1 cellular context compared by ENCODE assay signal in genomic region chr3:8441969-8442559, GRCh38.
TF ChIP-seq lines count a peak whose summit lies in the region.

No MANE protein-coding gene starts in this region.

TF ChIP-seq in HepG2, 621 proteins besides CTCF, POLR2A, EP300 and RAD21 (continued from another document):
- TF ChIP-seq, protein P1, sequence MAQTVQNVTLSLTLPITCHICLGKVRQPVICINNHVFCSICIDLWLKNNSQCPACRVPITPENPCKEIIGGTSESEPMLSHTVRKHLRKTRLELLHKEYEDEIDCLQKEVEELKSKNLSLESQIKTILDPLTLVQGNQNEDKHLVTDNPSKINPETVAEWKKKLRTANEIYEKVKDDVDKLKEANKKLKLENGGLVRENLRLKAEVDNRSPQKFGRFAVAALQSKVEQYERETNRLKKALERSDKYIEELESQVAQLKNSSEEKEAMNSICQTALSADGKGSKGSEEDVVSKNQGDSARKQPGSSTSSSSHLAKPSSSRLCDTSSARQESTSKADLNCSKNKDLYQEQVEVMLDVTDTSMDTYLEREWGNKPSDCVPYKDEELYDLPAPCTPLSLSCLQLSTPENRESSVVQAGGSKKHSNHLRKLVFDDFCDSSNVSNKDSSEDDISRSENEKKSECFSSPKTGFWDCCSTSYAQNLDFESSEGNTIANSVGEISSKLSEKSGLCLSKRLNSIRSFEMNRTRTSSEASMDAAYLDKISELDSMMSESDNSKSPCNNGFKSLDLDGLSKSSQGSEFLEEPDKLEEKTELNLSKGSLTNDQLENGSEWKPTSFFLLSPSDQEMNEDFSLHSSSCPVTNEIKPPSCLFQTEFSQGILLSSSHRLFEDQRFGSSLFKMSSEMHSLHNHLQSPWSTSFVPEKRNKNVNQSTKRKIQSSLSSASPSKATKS (CRISPR knock-in tag; IDR thresholded peaks at IDR 0.05) = no peak
- TF ChIP-seq SIN3B (IDR thresholded peaks at IDR 0.05; ENCODE audit: low read length) (no peak), TARDBP (CRISPR knock-in tag; IDR thresholded peaks at IDR 0.05) (no peak), ZNF883 (CRISPR knock-in tag; IDR thresholded peaks at IDR 0.05; ENCODE audit: not compliant biosample characterization) (no peak), ZHX2 (IDR thresholded peaks at IDR 0.05; ENCODE audit: low read depth) (no peak), ZHX2 (CRISPR knock-in tag; IDR thresholded peaks at IDR 0.05; ENCODE audit: borderline replicate concordance) (no peak), BCL6 (CRISPR knock-in tag; IDR thresholded peaks at IDR 0.05) (peak; percentile 17; the same call in 1 of the 2 replicates), ZMYM3 (CRISPR knock-in tag; IDR thresholded peaks at IDR 0.05) (no peak), ZNF441 (CRISPR knock-in tag; IDR thresholded peaks at IDR 0.05; ENCODE audit: borderline replicate concordance) (no peak), STAG1 (CRISPR knock-in tag; IDR thresholded peaks at IDR 0.05) (peak; percentile 91), GATAD2A (CRISPR knock-in tag; IDR thresholded peaks at IDR 0.05) (no peak), HMGA1 (CRISPR knock-in tag; conservative IDR thresholded peaks at IDR 0.05) (no peak), ZSCAN21 (CRISPR knock-in tag; IDR thresholded peaks at IDR 0.05; ENCODE audit: borderline replicate concordance) (no peak), KDM3A (CRISPR knock-in tag; IDR thresholded peaks at IDR 0.05; ENCODE audit: low read depth) (no peak), ISL2 (CRISPR knock-in tag; IDR thresholded peaks at IDR 0.05) (0 out of 2 replicates have a peak, but pooled peaks have one; percentile 20), CCAR2 (optimal IDR thresholded peaks at IDR 0.05; ENCODE audit: low read depth, low read length) (no peak), ZBTB3 (CRISPR knock-in tag; IDR thresholded peaks at IDR 0.05; ENCODE audit: borderline replicate concordance, low read depth) (no peak)
TF ChIP-seq in HepG2: peak in this region for 15.
